In genomic region chr3:11185564-11186317, GRCh38 we compare ENCODE assay signal across 10 cellular contexts. TPM values are rescaled to one million over a fixed set of nuclear protein-coding genes. Genes with fewer than 3 reads are reported as not detected.
DNase-seq lines count a peak whose midpoint lies in the region; ATAC-seq, FAIRE-seq and TF ChIP-seq lines count a peak whose summit lies in the region.
"Had no signal": no experiment of that assay in that cellular context is flagged by ENCODE, and none has a peak within 500 bp of the region (broad histone marks: within the 10 kb centered on the region; RNA-seq: fewer than 3 reads in every experiment).

No MANE protein-coding gene starts in this region.

- H3K9me1 ChIP-seq in K562 (ENCODE audit: control insufficient read depth, insufficient read depth, low read length): no peaks in the 10 kb centered on the region

- no peak overlapping the region for H3K4me3 Mint-ChIP-seq in activated T-cell treated with anti-CD3 and anti-CD28 coated beads, Interleukin-2, amount 50 U/mL, for 4 hours
- H3K4me3 Mint-ChIP-seq: activated T-helper 17 cell treated with anti-CD3 and anti-CD28 coated beads, Interleukin-2, amount 50 U/mL, for 72 hours had no signal

- no peak for TF ChIP-seq POLR2A in K562 (conservative IDR thresholded peaks at IDR 0.05)

- H3K9me3 ChIP-seq in HEK293 (ENCODE audit: control insufficient read depth, insufficient read depth, low read depth, low read length) (no peaks in the 10 kb centered on the region), K562 (replicated peaks; ENCODE audit: control insufficient read depth, insufficient read depth, low read depth, low read length) (no peaks in the 10 kb centered on the region), hepatocyte (ENCODE audit: low read depth) (no peaks in the 10 kb centered on the region), small intestine (ENCODE audit: control insufficient read depth, low read depth) (no peaks in the 10 kb centered on the region)

- in situ Hi-C loops in K562 (cut with MboI): no loop called here

- no peaks in the 10 kb centered on the region for H3K9me2 ChIP-seq in hepatocyte (replicated peaks; ENCODE audit: insufficient read depth)

- no peak for FAIRE-seq in K562 (lab: Jason Lieb, UNC)
- no peak for FAIRE-seq in small intestine (lab: Jason Lieb, UNC)
- FAIRE-seq: GM12878 had no signal

- CTCF ChIA-PET in HEK293 (lab: Yijun Ruan, JAX) (interaction anchor here (0.9 kb wide), 1 partner anchor 150 kb away, joined by 3 read pairs; no protein-coding TSS in a partner anchor), K562 (lab: Yijun Ruan, JAX; ENCODE audit: low intra/inter-chr PET ratio) (no interaction called here)

- H3K79me2 ChIP-seq in K562 (ENCODE audit: control insufficient read depth, insufficient read depth, low read length) (no peaks in the 10 kb centered on the region), hepatocyte (no peaks in the 10 kb centered on the region)

- no peak overlapping the region for H3K4me3 ChIP-seq in HEK293 (ENCODE audit: low read depth, low read length)
- no peak overlapping the region for H3K4me3 ChIP-seq in K562
- no peak overlapping the region for H3K4me3 ChIP-seq in hepatocyte
- H3K4me3 ChIP-seq in small intestine (ENCODE audit: low read depth in 1 of 2, low read length in 2 of 2): no peak overlapping the region
- H3K4me3 ChIP-seq: GM12878 had no signal

- intact Hi-C loops in K562 (cut with micrococcal nuclease): no loop called here

- 1% methylated on average over 13 of the region's 13 CpGs for WGBS in K562 (ENCODE audit: insufficient coverage, low coverage, missing lambda C conversion rate)
- WGBS in hepatocyte (ENCODE audit: low lambda C conversion rate, missing lambda C conversion rate): 61% methylated on average over 13 of the region's 13 CpGs
- 31 to 39% (median 32%) methylated on average over 13 of the region's 13 CpGs for WGBS in small intestine, 3 donors

- H3K27me3 Mint-ChIP-seq in activated T-cell treated with anti-CD3 and anti-CD28 coated beads, Interleukin-2, amount 50 U/mL, for 4 hours (ENCODE audit: low read depth): peaks cover 4% of the 10 kb centered on the region

- ATAC-seq in K562: no peak; the same call in 1 of the 3 replicates
- no peak for ATAC-seq in activated T-cell treated with anti-CD3 and anti-CD28 coated beads, Interleukin-2, amount 50 U/mL, for 4 hours
- ATAC-seq: activated T-helper 17 cell treated with anti-CD3 and anti-CD28 coated beads, Interleukin-2, amount 50 U/mL, for 72 hours had no signal

- no peak overlapping the region for H3K9ac ChIP-seq in K562 (ENCODE audit: insufficient read depth in 1 of 2, low read depth in 2 of 2, low read length in 2 of 2)

- H3K4me1 Mint-ChIP-seq in activated T-cell treated with anti-CD3 and anti-CD28 coated beads, Interleukin-2, amount 50 U/mL, for 4 hours (ENCODE audit: low read depth): no peaks in the 10 kb centered on the region
- H3K4me1 Mint-ChIP-seq: activated T-helper 17 cell treated with anti-CD3 and anti-CD28 coated beads, Interleukin-2, amount 50 U/mL, for 72 hours had no signal

- H3K4me1 ChIP-seq in HEK293 (ENCODE audit: control insufficient read depth, insufficient read depth, low read length) (no peaks in the 10 kb centered on the region), K562 (replicated peaks in 1 of 2; ENCODE audit: control insufficient read depth in 2 of 2, insufficient read depth in 2 of 2, low read length in 2 of 2) (no peaks in the 10 kb centered on the region), hepatocyte (ENCODE audit: insufficient read depth) (peaks cover 9% of the 10 kb centered on the region), small intestine (ENCODE audit: control insufficient read depth in 2 of 2, insufficient read depth in 1 of 2, low read depth in 1 of 2, low read length in 1 of 2) (no peaks in the 10 kb centered on the region)

- H3K4me2 ChIP-seq in K562 (ENCODE audit: insufficient read depth, low read length) (no peak overlapping the region), hepatocyte (peak overlapping the region; percentile 16)

- TF ChIP-seq RAD21 in K562 (CRISPR knock-in tag; conservative IDR thresholded peaks at IDR 0.05 in 1 of 2, IDR thresholded peaks at IDR 0.05 in 1 of 2): no peak

- H3K36me3 Mint-ChIP-seq in activated T-cell treated with anti-CD3 and anti-CD28 coated beads, Interleukin-2, amount 50 U/mL, for 4 hours (ENCODE audit: insufficient read depth): no peaks in the 10 kb centered on the region

- POLR2A ChIA-PET in HEK293 (lab: Yijun Ruan, JAX) (no interaction called here), K562 (lab: Yijun Ruan, JAX) (interaction anchor here (0.8 to 1.5 kb wide), 2 partner anchors 15 to 30 kb away, joined by 3 to 4 read pairs; no protein-coding TSS in a partner anchor)

- no peak for TF ChIP-seq EP300 in K562 (IDR thresholded peaks at IDR 0.05; ENCODE audit: low read length)

- H3K27me3 ChIP-seq in K562 (ENCODE audit: control insufficient read depth in 2 of 2, insufficient read depth in 2 of 2, low read length in 2 of 2) (peaks cover 31 to 38% of the 10 kb centered on the region in 2 experiments; a peak in 4 of 5 replicates), hepatocyte (no peaks in the 10 kb centered on the region), small intestine (ENCODE audit: control insufficient read depth in 2 of 2, insufficient read depth in 2 of 2, low read length in 2 of 2) (no peaks in the 10 kb centered on the region)

- H3K36me3 ChIP-seq in HEK293 (ENCODE audit: control insufficient read depth in 2 of 2, insufficient read depth in 1 of 2, low read length in 2 of 2): no peaks in the 10 kb centered on the region
- no peaks in the 10 kb centered on the region for H3K36me3 ChIP-seq in K562 (ENCODE audit: control insufficient read depth, insufficient read depth, low read length)
- no peaks in the 10 kb centered on the region for H3K36me3 ChIP-seq in hepatocyte (replicated peaks; ENCODE audit: insufficient read depth, low read depth)
- no peaks in the 10 kb centered on the region for H3K36me3 ChIP-seq in small intestine (ENCODE audit: control insufficient read depth in 2 of 2, insufficient read depth in 2 of 2, low read length in 2 of 2)

- H4K20me1 ChIP-seq in K562 (replicated peaks; ENCODE audit: control insufficient read depth, insufficient read depth, low read length) (no peaks in the 10 kb centered on the region; the same call in 1 of the 2 replicates), hepatocyte (ENCODE audit: insufficient read depth, poor library complexity, severe bottlenecking) (no peaks in the 10 kb centered on the region)

- H2AFZ ChIP-seq in K562 (ENCODE audit: low read depth, low read length): no peak overlapping the region
- no peak overlapping the region for H2AFZ ChIP-seq in hepatocyte

- no peak for TF ChIP-seq CTCF in HEK293 (tag by site-specific recombination; IDR thresholded peaks at IDR 0.05)
- no peak for TF ChIP-seq CTCF in K562 (IDR thresholded peaks at IDR 0.05 in 2 of 3, conservative IDR thresholded peaks at IDR 0.05 in 1 of 3; ENCODE audit: insufficient read depth in 2 of 3, low read depth in 1 of 3, low read length in 3 of 3)
- TF ChIP-seq CTCF in hepatocyte (IDR thresholded peaks at IDR 0.05; ENCODE audit: poor library complexity): no peak

- no TSS peak for BruUV-seq in K562 (replicated peaks; lab: Mats Ljungman, UMichigan)

- H3K9me3 Mint-ChIP-seq in activated T-cell treated with anti-CD3 and anti-CD28 coated beads, Interleukin-2, amount 50 U/mL, for 4 hours: no peaks in the 10 kb centered on the region
- H3K9me3 Mint-ChIP-seq: activated T-helper 17 cell treated with anti-CD3 and anti-CD28 coated beads, Interleukin-2, amount 50 U/mL, for 72 hours had no signal

- no peak for DNase-seq in K562 (ENCODE audit: extremely low read depth in 1 of 4, low spot score in 3 of 4)
- DNase-seq in hepatocyte (ENCODE audit: low spot score): peak; percentile 64
- peak; percentile 40 for DNase-seq in small intestine
- no peak for DNase-seq in NCI-H510A (lab: John Stamatoyannopoulos, UW)
- no peak for DNase-seq in activated T-cell treated with anti-CD3 and anti-CD28 coated beads, Interleukin-2, amount 50 U/mL, for 4 hours
- DNase-seq in activated CD8-positive, alpha-beta memory T cell treated with anti-CD3 and anti-CD28 coated beads for 24 hours: no peak
- no peak for DNase-seq in NCI-H82 treated with DMSO at 0.1 percent for 48 hours (lab: John Stamatoyannopoulos, UW; ENCODE audit: unreplicated experiment)

- H3K27ac ChIP-seq in HEK293 (ENCODE audit: extremely low read depth, low read depth, low read length) (no peak overlapping the region), K562 (ENCODE audit: extremely low read depth, low read depth, low read length) (no peak overlapping the region), hepatocyte (peak overlapping the region; percentile 51), small intestine (ENCODE audit: low read depth in 1 of 2, low read length in 1 of 2) (no peak overlapping the region)

TF ChIP-seq in HEK293, 187 proteins besides CTCF, POLR2A, EP300 and RAD21 (continues in another document):
- TF ChIP-seq IKZF3 (tag by site-specific recombination; IDR thresholded peaks at IDR 0.05) (no peak), ZNF785 (tag by site-specific recombination; IDR thresholded peaks at IDR 0.05) (0 out of 2 replicates have a peak, but pooled peaks have one; percentile 21)

RNA-seq across cellular contexts. Expression of gene HRH1, which starts 31.4 kb away (rescaled TPM):
- not detected in 2 replicates for total RNA-seq in K562 (2011; cell fraction: chromatin; rRNA removed; ENCODE audit: low replicate concordance)
- total RNA-seq in K562 (2011; cell fraction: nucleolus; rRNA removed): not detected in 2 replicates
- total RNA-seq in K562 (2011; cell fraction: nucleoplasm; rRNA removed): not detected in 2 replicates
- total RNA-seq in K562 (2014; rRNA removed): 0.04 and 0.05 TPM in 2 replicates
- 0.15 TPM in 1 of 2 replicates, not detected in the other for total RNA-seq in K562 (2014; rRNA removed; fragmentation: Illumina TruSeq; extraction: Trizol)
- total RNA-seq in K562 (2015; rRNA removed; fragmentation: Illumina TruSeq; extraction: Trizol): 0.07 and 0.19 TPM in 2 replicates
- 0.04 TPM in 1 of 2 replicates, not detected in the other for total RNA-seq in K562 (2021)
- 0.07 TPM in 1 of 2 replicates, not detected in the other for polyA plus RNA-seq in K562 (2011; rRNA removed)
- polyA plus RNA-seq in K562 (2011; cell fraction: cytosol; rRNA removed): 0.01 and 0.03 TPM in 2 replicates
- not detected in 2 replicates for polyA plus RNA-seq in K562 (2011; cell fraction: nucleus; rRNA removed)
- polyA plus RNA-seq in K562 (2012): 0.05 and 0.25 TPM in 2 replicates
- 0.04 TPM in 1 of 2 replicates, not detected in the other for polyA plus RNA-seq in K562 (2014; fragmentation: Illumina TruSeq; extraction: Trizol)
- polyA plus RNA-seq in K562 (2014; fragmentation: Nextera tagmentation; extraction: Ambion mirVana): under 1 TPM; 0.03 to 0.13 TPM
- 0.16 TPM in 1 of 2 replicates, not detected in the other for polyA plus RNA-seq in K562 (2014; rRNA removed)
- 0.18 TPM in 1 of 2 replicates, not detected in the other for polyA minus RNA-seq in K562 (2011; rRNA and poly(A)+ RNA removed)
- polyA minus RNA-seq in K562 (2011; cell fraction: cytosol; rRNA and poly(A)+ RNA removed): not detected in 2 replicates
- polyA minus RNA-seq in K562 (2011; cell fraction: nucleus; rRNA and poly(A)+ RNA removed): not detected in 2 replicates
- 2.9 and 5.1 TPM in 2 replicates for total RNA-seq in hepatocyte
- 1.8 and 3.3 TPM in 2 replicates for polyA plus RNA-seq in hepatocyte
- polyA plus RNA-seq in small intestine: 1 to 10 TPM; 1.1 to 3.8 (median 1.6) TPM
- 1 to 10 TPM; 2.3 to 6.5 (median 3.6) TPM for total RNA-seq in activated T-cell treated with anti-CD3 and anti-CD28 coated beads, Interleukin-2, amount 50 U/mL, for 4 hours
- total RNA-seq: GM12878 had no signal
- polyA plus RNA-seq: GM12878 had no signal

Comparison
In these comparisons a context has a peak if more than half of its experiments do, and no peak if none do; other contexts are left out.
1. DNase-seq: peak in hepatocyte (single experiment) and small intestine (single experiment); none in K562 (0 of 4), NCI-H510A (single experiment), activated T-cell treated with anti-CD3 and anti-CD28 coated beads, Interleukin-2, amount 50 U/mL, for 4 hours (single experiment), activated CD8-positive, alpha-beta memory T cell treated with anti-CD3 and anti-CD28 coated beads for 24 hours (single experiment) and NCI-H82 treated with DMSO at 0.1 percent for 48 hours (single experiment).
2. Of the 44 proteins assayed by ChIP-seq in both K562 and HEK293: peak only in K562: none; only in HEK293: KLF1, KLF16, PRDM10 and ZNF785; in both: none; in neither: 40.